1 cellular context compared by ENCODE assay signal in genomic region chr1:245764040-245764439, GRCh38.
TF ChIP-seq lines count a peak whose summit lies in the region.

No MANE protein-coding gene starts in this region.

TF ChIP-seq in WTC11, 78 proteins besides CTCF, POLR2A, EP300 and RAD21:
- no peak for TF ChIP-seq ATF3 (CRISPR knock-in tag; conservative IDR thresholded peaks at IDR 0.05)
